In genomic region chr1:211589782-211590721, GRCh38 we compare ENCODE assay signal across 9 cellular contexts. TPM values are rescaled to one million over a fixed set of nuclear protein-coding genes. Genes with fewer than 3 reads are reported as not detected.
A peak's percentile ranks its signal among the peaks of the same experiment; 100 is the strongest.
DNase-seq lines count a peak whose midpoint lies in the region; ATAC-seq and TF ChIP-seq lines count a peak whose summit lies in the region.
"Had no signal": no experiment of that assay in that cellular context is flagged by ENCODE, and none has a peak within 500 bp of the region (broad histone marks: within the 10 kb centered on the region; RNA-seq: fewer than 3 reads in every experiment).

No MANE protein-coding gene starts in this region.

- H3K27me3 ChIP-seq in breast epithelium, result no peaks in the 10 kb centered on the region
- no peaks in the 10 kb centered on the region for H3K27me3 ChIP-seq in testis

- H3K27ac ChIP-seq in breast epithelium (peak overlapping the region; percentile 2 to 43), testis (peak overlapping the region in 1 of 2 donors; percentile 55)

- ATAC-seq in left lobe of liver (peak; percentile 29), WTC11 (no peak)

- no peaks in the 10 kb centered on the region for H3K9me3 Mint-ChIP-seq in WTC11

- H3K4me1 ChIP-seq in breast epithelium, result no peaks in the 10 kb centered on the region
- H3K4me1 ChIP-seq in testis, result no peaks in the 10 kb centered on the region

- peak; percentile 78 to 79 for DNase-seq in Kasumi-1 (lab: John Stamatoyannopoulos, UW)
- DNase-seq in breast epithelium (ENCODE audit: low spot score in 2 of 2), result peak in 1 of 2 donors; percentile 77
- no peak for DNase-seq in left lobe of liver (ENCODE audit: low spot score)
- peak; percentile 75 for DNase-seq in testis
- DNase-seq in WTC11 (ENCODE audit: low spot score), result no peak
- DNase-seq in NCI-H510A treated with DMSO at 0.1 percent for 48 hours (lab: John Stamatoyannopoulos, UW), result no peak
- DNase-seq in epidermal melanocyte (ENCODE audit: insufficient read length, low spot score), result no peak
- no peak for DNase-seq in stimulated activated CD4-positive, alpha-beta T cell treated with anti-CD3 and anti-CD28 coated beads, Interleukin-12 subunit alpha, Interleukin-12 subunit beta, amount 100 ng/mL, for 4 hours
- DNase-seq: effector memory CD4-positive, alpha-beta T cell had no signal

- POLR2A ChIA-PET in WTC11 (lab: Charles Lee), result interaction anchor here (0.6 kb wide), 1 partner anchor 156 kb away, joined by 3 read pairs; no protein-coding TSS in a partner anchor

- 53 to 60% methylated on average over 6 of the region's 6 CpGs for WGBS in testis, 2 donors

- H3K27me3 Mint-ChIP-seq in WTC11 (ENCODE audit: low read depth), result no peaks in the 10 kb centered on the region

- no peaks in the 10 kb centered on the region for H3K4me1 Mint-ChIP-seq in WTC11

- intact Hi-C loops in breast epithelium (cut with DNase I; ENCODE audit: low total_unique reads) (no loop called here), testis (cut with DNase I; ENCODE audit: low total_unique reads) (no loop called here)

- H3K4me3 ChIP-seq in breast epithelium (no peak overlapping the region), testis (no peak overlapping the region)

- no peak overlapping the region for H3K4me3 Mint-ChIP-seq in WTC11

- H3K36me3 ChIP-seq in breast epithelium (no peaks in the 10 kb centered on the region), testis (ENCODE audit: low read depth, missing control alignments) (no peaks in the 10 kb centered on the region)

- no peaks in the 10 kb centered on the region for H3K36me3 Mint-ChIP-seq in WTC11

- TF ChIP-seq CTCF in breast epithelium (IDR thresholded peaks at IDR 0.05) (no peak), testis (IDR thresholded peaks at IDR 0.05) (no peak), WTC11 (IDR thresholded peaks at IDR 0.05) (no peak)

- CTCF ChIA-PET in WTC11 (lab: Charles Lee), result no interaction called here

- no peak overlapping the region for H3K27ac Mint-ChIP-seq in WTC11

- TF ChIP-seq POLR2A in breast epithelium (IDR thresholded peaks at IDR 0.05) (no peak), testis (IDR thresholded peaks at IDR 0.05) (no peak)

- H3K9me3 ChIP-seq in breast epithelium, result no peaks in the 10 kb centered on the region
- no peaks in the 10 kb centered on the region for H3K9me3 ChIP-seq in testis

TF ChIP-seq in WTC11, 78 proteins besides CTCF, POLR2A, EP300 and RAD21 (continues in another document):
- TF ChIP-seq STAT6 (CRISPR knock-in tag; conservative IDR thresholded peaks at IDR 0.05; ENCODE audit: low read depth) (no peak), ZNF512 (CRISPR knock-in tag; IDR thresholded peaks at IDR 0.05; ENCODE audit: borderline replicate concordance) (no peak), ZNF219 (CRISPR knock-in tag; IDR thresholded peaks at IDR 0.05; ENCODE audit: borderline replicate concordance) (no peak), E2F4 (CRISPR knock-in tag; IDR thresholded peaks at IDR 0.05; ENCODE audit: borderline replicate concordance, low read depth) (no peak), AR (CRISPR knock-in tag; IDR thresholded peaks at IDR 0.05) (no peak), NFE2L1 (CRISPR knock-in tag; IDR thresholded peaks at IDR 0.05) (no peak), ARID4B (CRISPR knock-in tag; IDR thresholded peaks at IDR 0.05; ENCODE audit: borderline replicate concordance) (no peak), TEAD1 (CRISPR knock-in tag; IDR thresholded peaks at IDR 0.05) (no peak), MYBL2 (CRISPR knock-in tag; IDR thresholded peaks at IDR 0.05) (no peak)

RNA-seq across cellular contexts. Expression of gene SLC30A1, which starts 11.1 kb away (rescaled TPM):
- total RNA-seq in breast epithelium (10 to 100 TPM; 16.1 to 21.2 (median 16.3) TPM), left lobe of liver (48.6 TPM), testis (10 to 100 TPM; 29.4 to 33.3 TPM), WTC11 (2021) (20.0 to 26.9 TPM (median 25.3 TPM) in 3 replicates)
- 37.3 TPM for polyA plus RNA-seq in testis (ENCODE audit: insufficient read depth, low read depth, low replicate concordance)

Comparison
In these comparisons a context has a peak if more than half of its experiments do, and no peak if none do; other contexts are left out.
1. DNase-seq: peak in Kasumi-1 (2 of 2) and testis (single experiment); none in left lobe of liver (single experiment), WTC11 (single experiment), NCI-H510A treated with DMSO at 0.1 percent for 48 hours (single experiment), epidermal melanocyte (single experiment) and stimulated activated CD4-positive, alpha-beta T cell treated with anti-CD3 and anti-CD28 coated beads, Interleukin-12 subunit alpha, Interleukin-12 subunit beta, amount 100 ng/mL, for 4 hours (single experiment).